ENCODE assay signal across 23 cellular contexts in the genomic region with DNA sequence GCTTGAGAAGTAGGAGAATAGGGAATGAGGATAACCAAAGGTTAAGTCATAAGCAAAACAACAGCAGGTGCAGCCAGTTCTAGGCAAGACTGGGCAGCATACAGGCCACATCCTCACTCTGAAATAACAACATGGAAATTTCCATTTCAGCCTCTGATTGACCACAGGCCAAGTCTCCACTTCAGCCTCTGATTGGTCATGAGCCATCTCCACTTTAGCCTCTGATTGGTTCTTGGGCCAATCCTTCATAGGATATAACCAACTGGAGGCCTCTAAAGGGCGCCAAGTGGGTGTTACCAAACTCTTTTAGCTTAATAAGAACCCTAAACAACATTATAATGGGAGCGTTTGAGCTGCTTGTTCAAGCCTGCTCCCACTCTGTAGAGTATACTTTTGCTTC.
DNase-seq lines count a peak whose midpoint lies in the region; ATAC-seq, FAIRE-seq and TF ChIP-seq lines count a peak whose summit lies in the region.
"Had no signal": no experiment of that assay in that cellular context is flagged by ENCODE, and none has a peak within 500 bp of the region (broad histone marks: within the 10 kb centered on the region; RNA-seq: fewer than 3 reads in every experiment).

No MANE protein-coding gene starts in this region.

- H2AFZ ChIP-seq in GM12878 (ENCODE audit: control insufficient read depth, low read depth, low read length), result no peak overlapping the region

- TF ChIP-seq CTCF in GM12878 (IDR thresholded peaks at IDR 0.05 in 2 of 3, conservative IDR thresholded peaks at IDR 0.05 in 1 of 3; ENCODE audit: control insufficient read depth in 2 of 3, extremely low read depth in 1 of 3, insufficient read depth in 1 of 3, low read depth in 3 of 3, low read length in 3 of 3), result no peak
- no peak for TF ChIP-seq CTCF in neural crest cell (conservative IDR thresholded peaks at IDR 0.05)

- intact Hi-C loops in GM12878 (cut with micrococcal nuclease; ENCODE audit: unreplicated experiment), result no loop called here

- no peak overlapping the region for H3K4me2 ChIP-seq in GM12878 (ENCODE audit: control insufficient read depth, insufficient read depth)

- H4K20me1 ChIP-seq in GM12878 (ENCODE audit: control insufficient read depth, insufficient read depth), result no peaks in the 10 kb centered on the region

- no peak for TF ChIP-seq EP300 in GM12878 (IDR thresholded peaks at IDR 0.05; ENCODE audit: borderline replicate concordance in 1 of 2, control insufficient read depth in 1 of 2, low read depth in 2 of 2, low read length in 2 of 2)

- in situ Hi-C loops in GM12878 (cut with MboI), result no loop called here

- CTCF ChIA-PET in GM12878 (lab: Yijun Ruan, JAX), result no interaction called here

- peaks cover 2% of the 10 kb centered on the region for H3K9me3 Mint-ChIP-seq in neural crest cell
- H3K9me3 Mint-ChIP-seq: CD8-positive, alpha-beta memory T cell; T-helper 1 cell treated with Interleukin-12 subunit alpha and Interleukin-12 subunit beta and Interleukin-4 antibody, amounts not matched to agents 30 μg/mL and 1 μg/mL, for 36 hours had no signal

- RAD21 ChIA-PET in GM12878 (lab: Charles Lee; ENCODE audit: unreplicated experiment), result no interaction called here

- H3K4me1 ChIP-seq in GM12878 (ENCODE audit: control insufficient read depth, insufficient read depth, low read length), result no peaks in the 10 kb centered on the region
- H3K4me1 ChIP-seq: SJSA1 had no signal

- no peak for ATAC-seq in GM12878
- ATAC-seq: HepG2, Right ventricle myocardium inferior had no signal

- no peaks in the 10 kb centered on the region for H3K36me3 Mint-ChIP-seq in neural crest cell (ENCODE audit: low read depth)
- H3K36me3 Mint-ChIP-seq: CD8-positive, alpha-beta memory T cell had no signal

- H3K27me3 ChIP-seq in GM12878 (replicated peaks in 1 of 2; ENCODE audit: control insufficient read depth in 2 of 2, insufficient read depth in 2 of 2, low read length in 1 of 2), result no peaks in the 10 kb centered on the region; a peak in 1 of 4 replicates
- H3K27me3 ChIP-seq: SJSA1 had no signal

- SMC1A ChIA-PET in GM12878 (lab: Charles Lee; ENCODE audit: uncharacterized antibody, unreplicated experiment), result no interaction called here

- POLR2A ChIA-PET in GM12878 (lab: Charles Lee), result no interaction called here

- BruUV-seq in GM12878 (replicated peaks; lab: Mats Ljungman, UMichigan), result no TSS peak

- peak overlapping the region; percentile 93 for H3K27ac Mint-ChIP-seq in neural crest cell (ENCODE audit: unreplicated experiment)
- H3K27ac Mint-ChIP-seq: CD8-positive, alpha-beta memory T cell; T-helper 1 cell treated with Interleukin-12 subunit alpha and Interleukin-12 subunit beta and Interleukin-4 antibody, amounts not matched to agents 30 μg/mL and 1 μg/mL, for 36 hours had no signal

- TF ChIP-seq RAD21 in GM12878 (IDR thresholded peaks at IDR 0.05; ENCODE audit: insufficient read depth, low read depth, low read length), result no peak

- H3K9me3 ChIP-seq in GM12878 (replicated peaks; ENCODE audit: control insufficient read depth, insufficient read depth, low read length), result no peaks in the 10 kb centered on the region
- H3K9me3 ChIP-seq: SJSA1 had no signal

- H3K36me3 ChIP-seq in GM12878 (ENCODE audit: control insufficient read depth in 2 of 2, insufficient read depth in 2 of 2, low read length in 1 of 2), result no peaks in the 10 kb centered on the region
- H3K36me3 ChIP-seq: SJSA1 had no signal

- no peak overlapping the region for H3K9ac ChIP-seq in GM12878 (ENCODE audit: control insufficient read depth, insufficient read depth, low read length)

- FAIRE-seq in GM12878 (lab: Jason Lieb, UNC), result no peak
- FAIRE-seq: A204.1, GM19239, HepG2, RCC 7860 had no signal

- TF ChIP-seq POLR2A in GM12878 (IDR thresholded peaks at IDR 0.05; ENCODE audit: low read depth, low read length), result no peak

- no peaks in the 10 kb centered on the region for H3K4me1 Mint-ChIP-seq in neural crest cell
- H3K4me1 Mint-ChIP-seq: CD8-positive, alpha-beta memory T cell had no signal

- WGBS in GM12878 (ENCODE audit: insufficient coverage, insufficient replicate concordance, low lambda C conversion rate, missing lambda C conversion rate), result 50% methylated on average over 2 of the region's 2 CpGs

- DNase-seq in ELR (ENCODE audit: low read depth) (peak; percentile 0), GM12878 (ENCODE audit: low read depth, low spot score) (no peak), neural crest cell (ENCODE audit: low read depth, low spot score) (no peak), islet precursor cell (no peak)
- DNase-seq in Jurkat, Clone E6-1 (ENCODE audit: low read depth, low spot score), result peak; percentile 14
- no peak for DNase-seq in activated CD4-positive, alpha-beta T cell treated with anti-CD3 and anti-CD28 coated beads, Interleukin-2, amount 50 U/mL, for 48 hours
- no peak for DNase-seq in activated CD8-positive, alpha-beta memory T cell treated with anti-CD3 and anti-CD28 coated beads, Interleukin-2, amount 50 U/mL, for 48 hours
- DNase-seq: CD8-positive, alpha-beta memory T cell; DMS79; KG1; NCI-H1105; NCI-H2029 treated with DMSO at 0.1 percent for 48 hours; NCI-H345; NCI-H524 treated with DMSO at 0.1 percent for 48 hours; OCI-M1 had no signal

- no peak overlapping the region for H3K4me3 ChIP-seq in Jurkat, Clone E6-1 (ENCODE audit: low read length)
- no peak overlapping the region for H3K4me3 ChIP-seq in GM12878
- H3K4me3 ChIP-seq: SJSA1 had no signal

- no peaks in the 10 kb centered on the region for H3K27me3 Mint-ChIP-seq in neural crest cell (ENCODE audit: low read depth)

- H3K4me3 Mint-ChIP-seq in neural crest cell, result no peak overlapping the region
- H3K4me3 Mint-ChIP-seq: CD8-positive, alpha-beta memory T cell; T-helper 1 cell treated with Interleukin-12 subunit alpha and Interleukin-12 subunit beta and Interleukin-4 antibody, amounts not matched to agents 30 μg/mL and 1 μg/mL, for 36 hours had no signal

- no peaks in the 10 kb centered on the region for H3K79me2 ChIP-seq in GM12878 (ENCODE audit: control insufficient read depth, insufficient read depth, low read length)

- H3K27ac ChIP-seq in GM12878 (ENCODE audit: control insufficient read depth, insufficient read depth), result no peak overlapping the region
- H3K27ac ChIP-seq: C4-2B, SJSA1 had no signal

TF ChIP-seq in GM12878, 131 proteins besides CTCF, POLR2A, EP300 and RAD21:
- TF ChIP-seq PKNOX1 (IDR thresholded peaks at IDR 0.05) (peak; percentile 79), PBX3 (IDR thresholded peaks at IDR 0.05; ENCODE audit: insufficient replicate concordance, low read depth, low read length) (peak; percentile 36)
- TF ChIP-seq, protein P1, sequence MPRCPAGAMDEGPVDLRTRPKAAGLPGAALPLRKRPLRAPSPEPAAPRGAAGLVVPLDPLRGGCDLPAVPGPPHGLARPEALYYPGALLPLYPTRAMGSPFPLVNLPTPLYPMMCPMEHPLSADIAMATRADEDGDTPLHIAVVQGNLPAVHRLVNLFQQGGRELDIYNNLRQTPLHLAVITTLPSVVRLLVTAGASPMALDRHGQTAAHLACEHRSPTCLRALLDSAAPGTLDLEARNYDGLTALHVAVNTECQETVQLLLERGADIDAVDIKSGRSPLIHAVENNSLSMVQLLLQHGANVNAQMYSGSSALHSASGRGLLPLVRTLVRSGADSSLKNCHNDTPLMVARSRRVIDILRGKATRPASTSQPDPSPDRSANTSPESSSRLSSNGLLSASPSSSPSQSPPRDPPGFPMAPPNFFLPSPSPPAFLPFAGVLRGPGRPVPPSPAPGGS (IDR thresholded peaks at IDR 0.05; ENCODE audit: borderline replicate concordance, insufficient read depth, low read depth, low read length, poor library complexity, severe bottlenecking), result no peak

Comparison
In these comparisons a context has a peak if more than half of its experiments do, and no peak if none do; other contexts are left out.
1. DNase-seq: peak in ELR (single experiment) and Jurkat, Clone E6-1 (single experiment); none in GM12878 (single experiment), neural crest cell (single experiment), activated CD4-positive, alpha-beta T cell treated with anti-CD3 and anti-CD28 coated beads, Interleukin-2, amount 50 U/mL, for 48 hours (0 of 2), islet precursor cell (single experiment) and activated CD8-positive, alpha-beta memory T cell treated with anti-CD3 and anti-CD28 coated beads, Interleukin-2, amount 50 U/mL, for 48 hours (single experiment).